Comparison of ENCODE assay signal across 15 cellular contexts in genomic region chr4:86664959-86665358, GRCh38.
DNase-seq lines count a peak whose midpoint lies in the region; ATAC-seq and TF ChIP-seq lines count a peak whose summit lies in the region.
"Had no signal": no experiment of that assay in that cellular context is flagged by ENCODE, and none has a peak within 500 bp of the region (broad histone marks: within the 10 kb centered on the region; RNA-seq: fewer than 3 reads in every experiment).

No MANE protein-coding gene starts in this region.

- H3K36me3 Mint-ChIP-seq in GM23338 (ENCODE audit: low read depth) = no peaks in the 10 kb centered on the region

- no peaks in the 10 kb centered on the region for H3K9me2 ChIP-seq in GM23338 (ENCODE audit: insufficient read depth)

- H3K4me2 ChIP-seq in GM23338 = no peak overlapping the region

- no peak overlapping the region for H3K4me3 ChIP-seq in GM23338
- H3K4me3 ChIP-seq: cardiac muscle cell, stomach had no signal

- TF ChIP-seq CTCF in GM23338 (conservative IDR thresholded peaks at IDR 0.05; ENCODE audit: low read depth in 2 of 2) = no peak

- H3K27ac Mint-ChIP-seq in GM23338 = no peak overlapping the region
- H3K27ac Mint-ChIP-seq: effector memory CD8-positive, alpha-beta T cell had no signal

- H3K79me2 ChIP-seq in GM23338 (replicated peaks; ENCODE audit: insufficient read depth) = no peaks in the 10 kb centered on the region

- H3K36me3 ChIP-seq in GM23338 (ENCODE audit: insufficient read depth) = no peaks in the 10 kb centered on the region
- H3K36me3 ChIP-seq: cardiac muscle cell, stomach had no signal

- H3K27ac ChIP-seq in GM23338 (ENCODE audit: low read depth) = no peak overlapping the region
- H3K27ac ChIP-seq: cardiac muscle cell, stomach had no signal

- H2AFZ ChIP-seq in GM23338 = no peak overlapping the region

- H3F3A ChIP-seq in GM23338 (replicated peaks; ENCODE audit: low read depth) = no peaks in the 10 kb centered on the region

- DNase-seq in GM23338 (ENCODE audit: low spot score) (peak; percentile 27), astrocyte of the hippocampus (ENCODE audit: low read depth, low spot score) (peak; percentile 89), foreskin melanocyte (peak; percentile 73), NCI-H446 (lab: John Stamatoyannopoulos, UW) (no peak), NCI-H82 treated with DMSO at 0.1 percent for 48 hours (lab: John Stamatoyannopoulos, UW; ENCODE audit: unreplicated experiment) (no peak), NCI-H82 (lab: John Stamatoyannopoulos, UW) (no peak), left lobe of liver (ENCODE audit: low spot score) (no peak)
- DNase-seq: activated naive CD4-positive, alpha-beta T cell; effector memory CD8-positive, alpha-beta T cell; head of caudate nucleus; NCI-H187; NCI-H526 treated with DMSO at 0.1 percent for 48 hours; stomach; T-helper 17 cell had no signal

- ATAC-seq in GM23338 (peak; percentile 33; the same call in 1 of the 3 replicates), left lobe of liver (no peak)
- ATAC-seq: effector memory CD8-positive, alpha-beta T cell; T-helper 17 cell had no signal

- H3K9me3 Mint-ChIP-seq in GM23338 = no peaks in the 10 kb centered on the region

- no peaks in the 10 kb centered on the region for H4K20me1 ChIP-seq in GM23338 (replicated peaks; ENCODE audit: insufficient read depth)

- H3K27me3 Mint-ChIP-seq in GM23338 (ENCODE audit: insufficient read depth, low read depth, poor library complexity) = no peaks in the 10 kb centered on the region
- H3K27me3 Mint-ChIP-seq: effector memory CD8-positive, alpha-beta T cell; T-helper 17 cell had no signal

- peaks cover 13% of the 10 kb centered on the region for H3K4me1 Mint-ChIP-seq in GM23338

- no peaks in the 10 kb centered on the region for H3K27me3 ChIP-seq in GM23338 (ENCODE audit: insufficient read depth)
- H3K27me3 ChIP-seq: cardiac muscle cell, stomach had no signal

- no peak overlapping the region for H3K4me3 Mint-ChIP-seq in GM23338
- H3K4me3 Mint-ChIP-seq: effector memory CD8-positive, alpha-beta T cell; T-helper 17 cell had no signal

- no peaks in the 10 kb centered on the region; the same call in 1 of the 2 replicates for H3K4me1 ChIP-seq in GM23338 (ENCODE audit: insufficient read depth)

TF ChIP-seq in GM23338, 12 proteins besides CTCF, POLR2A, EP300 and RAD21:
- TF ChIP-seq POLR2AphosphoS5 (IDR thresholded peaks at IDR 0.05; ENCODE audit: low read depth) (no peak), REST (IDR thresholded peaks at IDR 0.05; ENCODE audit: unreplicated experiment) (no peak)

Comparison
In these comparisons a context has a peak if more than half of its experiments do, and no peak if none do; other contexts are left out.
1. DNase-seq: peak in GM23338 (single experiment), astrocyte of the hippocampus (single experiment) and foreskin melanocyte (single experiment); none in NCI-H446 (0 of 2), NCI-H82 treated with DMSO at 0.1 percent for 48 hours (single experiment), NCI-H82 (single experiment) and left lobe of liver (single experiment).